ENCODE assay signal across 9 cellular contexts in genomic region chr20:58209652-58210397, GRCh38. TPM values are rescaled to one million over a fixed set of nuclear protein-coding genes. Genes with fewer than 3 reads are reported as not detected.
DNase-seq lines count a peak whose midpoint lies in the region; ATAC-seq and TF ChIP-seq lines count a peak whose summit lies in the region.
"Had no signal": no experiment of that assay in that cellular context is flagged by ENCODE, and none has a peak within 500 bp of the region (broad histone marks: within the 10 kb centered on the region; RNA-seq: fewer than 3 reads in every experiment).

No MANE protein-coding gene starts in this region.

- no peak overlapping the region for H3K27ac Mint-ChIP-seq in type B pancreatic cell

- H3K4me1 ChIP-seq in IMR-90 (ENCODE audit: control insufficient read depth, insufficient read depth, low read length): no peaks in the 10 kb centered on the region
- no peaks in the 10 kb centered on the region for H3K4me1 ChIP-seq in SJSA1 (replicated peaks)
- H3K4me1 ChIP-seq in parathyroid adenoma: no peaks in the 10 kb centered on the region

- no peak overlapping the region for H2AK5ac ChIP-seq in IMR-90 (ENCODE audit: low read depth, low read length)

- dilution Hi-C loops in IMR-90 (cut with HindIII; ENCODE audit: low sequenced_read_pairs, unreplicated experiment): no loop called here

- peaks cover 9% of the 10 kb centered on the region for H3K4me1 Mint-ChIP-seq in type B pancreatic cell (ENCODE audit: unreplicated experiment)

- ATAC-seq in GM19452 (IDR thresholded peaks at IDR 0.05; ENCODE audit: unreplicated experiment) (peak; percentile 76), IMR-90 (ENCODE audit: low read depth) (peak; percentile 96)

- peak; percentile 88 for DNase-seq in CD1c-positive myeloid dendritic cell (ENCODE audit: extremely low spot score)
- DNase-seq in IMR-90: peak; percentile 65
- DNase-seq in SJSA1 (ENCODE audit: low read depth in 1 of 2, low spot score in 2 of 2): peak; percentile 58 to 81
- DNase-seq in activated gamma-delta T cell treated with anti-CD3 and anti-CD28 coated beads, Interleukin-2, amount 50 U/mL, for 16 hours (ENCODE audit: low read depth): peak; percentile 84
- peak; percentile 89 for DNase-seq in germinal center (ENCODE audit: low spot score)
- DNase-seq in type B pancreatic cell (ENCODE audit: extremely low spot score, unreplicated experiment): peak; percentile 92

- H3K9me1 ChIP-seq in IMR-90 (ENCODE audit: insufficient read depth, low read length): no peaks in the 10 kb centered on the region

- no peaks in the 10 kb centered on the region for H3K36me3 Mint-ChIP-seq in type B pancreatic cell

- no peak overlapping the region for H2BK5ac ChIP-seq in IMR-90 (ENCODE audit: low read depth, low read length, poor library complexity, severe bottlenecking)

- H3K4ac ChIP-seq in IMR-90 (ENCODE audit: low read depth, low read length): no peak overlapping the region

- H2AFZ ChIP-seq in IMR-90 (replicated peaks; ENCODE audit: low read length, poor library complexity) (peak overlapping the region; percentile 71), parathyroid adenoma (peak overlapping the region; percentile 61)

- no peak overlapping the region for H2BK20ac ChIP-seq in IMR-90 (ENCODE audit: low read depth, low read length)

- H3K56ac ChIP-seq in IMR-90 (ENCODE audit: extremely low read depth, insufficient read depth, low read length): no peak overlapping the region

- H2AK9ac ChIP-seq in IMR-90 (replicated peaks; ENCODE audit: low read depth, low read length, poor library complexity): no peak overlapping the region

- intact Hi-C loops in IMR-90 (cut with micrococcal nuclease): loop anchor here (1.0 to 10.0 kb wide), 4 partner anchors 123 to 825 kb away; no protein-coding TSS in a partner anchor

- H3K4me3 Mint-ChIP-seq in type B pancreatic cell: no peak overlapping the region

- H4K91ac ChIP-seq in IMR-90 (ENCODE audit: insufficient read depth, low read depth, low read length): no peak overlapping the region

- in situ Hi-C loops in IMR-90 (cut with MboI; ENCODE audit: low sequenced_read_pairs): loop anchor here (5.0 to 10.0 kb wide), 3 partner anchors 618 to 825 kb away; no protein-coding TSS in a partner anchor

- H2BK15ac ChIP-seq in IMR-90 (ENCODE audit: low read depth, low read length): no peak overlapping the region

- no peak overlapping the region for H3K4me2 ChIP-seq in IMR-90 (ENCODE audit: low read depth, low read length)
- H3K4me2 ChIP-seq in parathyroid adenoma (ENCODE audit: low read length): peak overlapping the region; percentile 25

- no peak overlapping the region for H2BK120ac ChIP-seq in IMR-90 (ENCODE audit: low read depth, low read length)

- CTCF ChIA-PET in IMR-90 (lab: Yijun Ruan, JAX): interaction anchor here (0.9 kb wide), 1 partner anchor 14 kb away, joined by 3 read pairs; no protein-coding TSS in a partner anchor

- H3K36me3 ChIP-seq in IMR-90 (ENCODE audit: control insufficient read depth, insufficient read depth, low read length) (no peaks in the 10 kb centered on the region), SJSA1 (no peaks in the 10 kb centered on the region), parathyroid adenoma (ENCODE audit: control insufficient read depth, insufficient read depth, low read length) (no peaks in the 10 kb centered on the region)

- WGBS in IMR-90 (ENCODE audit: extremely low coverage in 2 of 2, insufficient read length in 1 of 2), 2 experiments: 9% methylated on average over 6 of the region's 46 CpGs; no CpG with 5 or more reads in 1 of the 2 experiments

- H3K9ac ChIP-seq in IMR-90 (ENCODE audit: low read depth, low read length) (no peak overlapping the region), parathyroid adenoma (no peak overlapping the region)

- no peak overlapping the region for H3K18ac ChIP-seq in IMR-90 (ENCODE audit: low read depth, low read length)

- POLR2A ChIA-PET in IMR-90 (lab: Charles Lee; ENCODE audit: unreplicated experiment): no interaction called here

- BruUV-seq in IMR-90 (replicated peaks; lab: Mats Ljungman, UMichigan): no TSS peak

- H4K5ac ChIP-seq in IMR-90 (ENCODE audit: low read depth, low read length): no peak overlapping the region

- no peaks in the 10 kb centered on the region for H3K9me3 ChIP-seq in IMR-90 (ENCODE audit: control insufficient read depth, insufficient read depth, low read length)
- no peaks in the 10 kb centered on the region for H3K9me3 ChIP-seq in SJSA1 (replicated peaks)
- no peaks in the 10 kb centered on the region for H3K9me3 ChIP-seq in parathyroid adenoma (ENCODE audit: control insufficient read depth, low read length)

- 0 out of 2 replicates have a peak, but pooled peaks have one; percentile 50 for TF ChIP-seq POLR2A in IMR-90 (IDR thresholded peaks at IDR 0.05; ENCODE audit: low read depth, low read length)

- peaks cover 26% of the 10 kb centered on the region for H3K27me3 Mint-ChIP-seq in type B pancreatic cell

- H4K20me1 ChIP-seq in IMR-90 (ENCODE audit: insufficient read depth, low read length): no peaks in the 10 kb centered on the region

- no peak overlapping the region for H3K23ac ChIP-seq in IMR-90 (ENCODE audit: low read depth, low read length)

- H3K27me3 ChIP-seq in IMR-90 (ENCODE audit: control insufficient read depth, insufficient read depth, low read length): peaks cover 22% of the 10 kb centered on the region
- peaks cover 11% of the 10 kb centered on the region for H3K27me3 ChIP-seq in SJSA1 (replicated peaks)
- H3K27me3 ChIP-seq in parathyroid adenoma (ENCODE audit: control insufficient read depth, insufficient read depth, low read length): no peaks in the 10 kb centered on the region

- H3K9me3 Mint-ChIP-seq in type B pancreatic cell: no peaks in the 10 kb centered on the region

- no peaks in the 10 kb centered on the region for H3K79me1 ChIP-seq in IMR-90 (ENCODE audit: low read depth in 1 of 2, low read length in 2 of 2)

- no peaks in the 10 kb centered on the region for H3K79me2 ChIP-seq in parathyroid adenoma

- TF ChIP-seq CTCF in IMR-90 (conservative IDR thresholded peaks at IDR 0.05; ENCODE audit: low read depth, low read length): peak; percentile 100; the same call in 1 of the 2 replicates
- TF ChIP-seq CTCF in parathyroid adenoma (IDR thresholded peaks at IDR 0.05): peak; percentile 100
- TF ChIP-seq CTCF in type B pancreatic cell (conservative IDR thresholded peaks at IDR 0.05): peak; percentile 100

- TF ChIP-seq RAD21 in IMR-90 (IDR thresholded peaks at IDR 0.05; ENCODE audit: low read length): peak; percentile 98

- no peak overlapping the region for H4K8ac ChIP-seq in IMR-90 (ENCODE audit: low read depth in 2 of 2, low read length in 2 of 2)

- H3K27ac ChIP-seq in IMR-90 (ENCODE audit: insufficient read depth, low read length): no peak overlapping the region
- no peak overlapping the region for H3K27ac ChIP-seq in SJSA1
- no peak overlapping the region for H3K27ac ChIP-seq in parathyroid adenoma

- no peak overlapping the region for H3K4me3 ChIP-seq in IMR-90 (ENCODE audit: insufficient read depth, low read depth, low read length)
- no peak overlapping the region for H3K4me3 ChIP-seq in SJSA1
- H3K4me3 ChIP-seq in parathyroid adenoma (ENCODE audit: low read depth, low read length): no peak overlapping the region

- no peak overlapping the region for H3K14ac ChIP-seq in IMR-90 (replicated peaks; ENCODE audit: low read depth, low read length)

TF ChIP-seq in IMR-90, 13 proteins besides CTCF, POLR2A, EP300 and RAD21:
- TF ChIP-seq MAZ (IDR thresholded peaks at IDR 0.05; ENCODE audit: borderline replicate concordance, low read depth, low read length) (peak; percentile 65; the same call in 1 of the 2 replicates), CEBPB (IDR thresholded peaks at IDR 0.05; ENCODE audit: low read depth, low read length) (no peak), MXI1 (IDR thresholded peaks at IDR 0.05; ENCODE audit: borderline replicate concordance, low read depth, low read length) (0 out of 2 replicates have a peak, but pooled peaks have one; percentile 38), MAFK (IDR thresholded peaks at IDR 0.05; ENCODE audit: low read depth, low read length) (peak; percentile 21; the same call in 1 of the 2 replicates), SMC3 (IDR thresholded peaks at IDR 0.05; ENCODE audit: low read depth, low read length) (peak; percentile 94)

RNA-seq across cellular contexts. Expression of gene ANKRD60, which starts 18.6 kb away (rescaled TPM):
- total RNA-seq in IMR-90 (2012; rRNA removed) (not detected in 2 replicates), type B pancreatic cell (ENCODE audit: low replicate concordance) (not detected in 2 replicates)
- polyA plus RNA-seq in IMR-90 (2012; rRNA removed): not detected in 2 replicates
- not detected in 2 replicates for polyA plus RNA-seq in IMR-90 (2012; cell fraction: cytosol; rRNA removed)
- not detected in 2 replicates for polyA plus RNA-seq in IMR-90 (2012; cell fraction: nucleus; rRNA removed; ENCODE audit: low replicate concordance)
- not detected in 2 replicates for total RNA-seq in SJSA1 (2014; rRNA removed; shearing (Covaris generic))
- total RNA-seq: activated CD8-positive, alpha-beta memory T cell treated with anti-CD3 and anti-CD28 coated beads for 36 hours had no signal
